Comparison of ENCODE assay signal across 8 cellular contexts in genomic region chr14:94132285-94132887, GRCh38. TPM values are rescaled to one million over a fixed set of nuclear protein-coding genes. Genes with fewer than 3 reads are reported as not detected.
A peak's percentile ranks its signal among the peaks of the same experiment; 100 is the strongest.
DNase-seq lines count a peak whose midpoint lies in the region; ATAC-seq and TF ChIP-seq lines count a peak whose summit lies in the region.

No MANE protein-coding gene starts in this region.

- H3K4me1 ChIP-seq in left ventricle myocardium inferior (peaks cover 20% of the 10 kb centered on the region), RWPE2 (ENCODE audit: insufficient read depth, poor library complexity, severe bottlenecking) (no peaks in the 10 kb centered on the region), adipocyte (ENCODE audit: control insufficient read depth, insufficient read depth, low read length) (peaks cover 2% of the 10 kb centered on the region)

- intact Hi-C loops in left ventricle myocardium inferior (cut with micrococcal nuclease) (loop anchor here (10.0 kb wide), 1 partner anchor 98 kb away; no protein-coding TSS in a partner anchor), Right ventricle myocardium superior (cut with DNase I) (no loop called here)

- peak; percentile 85 for TF ChIP-seq CTCF in left ventricle myocardium inferior (IDR thresholded peaks at IDR 0.05; ENCODE audit: borderline replicate concordance)
- peak; percentile 97 for TF ChIP-seq CTCF in RWPE2 (IDR thresholded peaks at IDR 0.05; ENCODE audit: poor library complexity, severe bottlenecking)

- H3K4me3 ChIP-seq in left ventricle myocardium inferior (no peak overlapping the region), MG63 (no peak overlapping the region), RWPE2 (ENCODE audit: severe bottlenecking) (no peak overlapping the region), adipocyte (ENCODE audit: low read length) (no peak overlapping the region)

- no peaks in the 10 kb centered on the region for H3K36me3 ChIP-seq in left ventricle myocardium inferior
- H3K36me3 ChIP-seq in MG63: no peaks in the 10 kb centered on the region
- H3K36me3 ChIP-seq in RWPE2 (ENCODE audit: low read depth): no peaks in the 10 kb centered on the region
- no peaks in the 10 kb centered on the region for H3K36me3 ChIP-seq in adipocyte (ENCODE audit: control insufficient read depth, insufficient read depth, low read length, severe bottlenecking)

- DNase-seq in left ventricle myocardium inferior: no peak
- DNase-seq in Right ventricle myocardium superior: no peak
- peak; percentile 25 for DNase-seq in MG63
- DNase-seq in RWPE2 (ENCODE audit: low spot score): no peak
- peak; percentile 90 for DNase-seq in adipocyte (ENCODE audit: low read depth)
- DNase-seq in hepatic stellate cell (ENCODE audit: low spot score): peak; percentile 49
- DNase-seq in stimulated activated CD4-positive, alpha-beta T cell treated with anti-CD3 and anti-CD28 coated beads, Interleukin-15, amount 100 ng/mL, for 24 hours: peak; percentile 68

- no peak overlapping the region for H3K27ac ChIP-seq in left ventricle myocardium inferior (replicated peaks)
- no peak overlapping the region for H3K27ac ChIP-seq in RWPE2 (ENCODE audit: poor library complexity, severe bottlenecking)

- no peak for ATAC-seq in Right ventricle myocardium superior (ENCODE audit: poor library complexity)
- no peak for ATAC-seq in RWPE2 (ENCODE audit: low read depth)
- no peak for ATAC-seq in GM19324 (IDR thresholded peaks at IDR 0.05; ENCODE audit: low FRiP score, unreplicated experiment)

- H3K27me3 ChIP-seq in left ventricle myocardium inferior (ENCODE audit: low read depth) (peaks cover 5% of the 10 kb centered on the region), MG63 (no peaks in the 10 kb centered on the region), RWPE2 (ENCODE audit: insufficient read depth, poor library complexity, severe bottlenecking) (no peaks in the 10 kb centered on the region), adipocyte (replicated peaks; ENCODE audit: control insufficient read depth, insufficient read depth, low read length) (peaks cover 4% of the 10 kb centered on the region)

- H3K9me3 ChIP-seq in left ventricle myocardium inferior (replicated peaks) (peaks cover 10% of the 10 kb centered on the region), MG63 (no peaks in the 10 kb centered on the region), RWPE2 (ENCODE audit: severe bottlenecking) (no peaks in the 10 kb centered on the region), adipocyte (ENCODE audit: control insufficient read depth, low read length) (peaks cover 4% of the 10 kb centered on the region)

- H3K9ac ChIP-seq in adipocyte (ENCODE audit: low read length): no peak overlapping the region

RNA-seq across cellular contexts. Expression of gene IFI27L2, which starts 3.0 kb away (rescaled TPM):
- total RNA-seq in left ventricle myocardium inferior (56.6 TPM), Right ventricle myocardium superior (50.1 TPM)
- 21.0 and 62.6 TPM in 2 replicates for total RNA-seq in MG63 (2014; rRNA removed; shearing (Covaris generic); ENCODE audit: low replicate concordance)

RNA-seq across cellular contexts. Expression of gene IFI27, which starts 21.9 kb away (rescaled TPM):
- total RNA-seq in left ventricle myocardium inferior (130 TPM), Right ventricle myocardium superior (132 TPM)
- 57.0 and 109 TPM in 2 replicates for total RNA-seq in MG63 (2014; rRNA removed; shearing (Covaris generic); ENCODE audit: low replicate concordance)

RNA-seq across cellular contexts. Expression of gene PPP4R4, which starts 41.7 kb away (rescaled TPM):
- not detected for total RNA-seq in left ventricle myocardium inferior
- not detected for total RNA-seq in Right ventricle myocardium superior
- 0.23 TPM in 1 of 2 replicates, not detected in the other for total RNA-seq in MG63 (2014; rRNA removed; shearing (Covaris generic); ENCODE audit: low replicate concordance)

RNA-seq across cellular contexts. Expression of gene IFI27L1, which starts 51.3 kb away (rescaled TPM):
- total RNA-seq in left ventricle myocardium inferior: 8.9 TPM
- 11.6 TPM for total RNA-seq in Right ventricle myocardium superior
- 1.5 and 16.5 TPM in 2 replicates for total RNA-seq in MG63 (2014; rRNA removed; shearing (Covaris generic); ENCODE audit: low replicate concordance)

RNA-seq across cellular contexts. Expression of gene DDX24, which starts 51.4 kb away (rescaled TPM):
- total RNA-seq in left ventricle myocardium inferior (208 TPM), Right ventricle myocardium superior (181 TPM)
- 83.6 and 92.6 TPM in 2 replicates for total RNA-seq in MG63 (2014; rRNA removed; shearing (Covaris generic); ENCODE audit: low replicate concordance)

Comparison
In these comparisons a context has a peak if more than half of its experiments do, and no peak if none do; other contexts are left out.
1. DNase-seq: peak in MG63 (single experiment), adipocyte (single experiment), hepatic stellate cell (single experiment) and stimulated activated CD4-positive, alpha-beta T cell treated with anti-CD3 and anti-CD28 coated beads, Interleukin-15, amount 100 ng/mL, for 24 hours (single experiment); none in left ventricle myocardium inferior (single experiment), Right ventricle myocardium superior (single experiment) and RWPE2 (single experiment).